8 cellular contexts compared by ENCODE assay signal in the genomic region with DNA sequence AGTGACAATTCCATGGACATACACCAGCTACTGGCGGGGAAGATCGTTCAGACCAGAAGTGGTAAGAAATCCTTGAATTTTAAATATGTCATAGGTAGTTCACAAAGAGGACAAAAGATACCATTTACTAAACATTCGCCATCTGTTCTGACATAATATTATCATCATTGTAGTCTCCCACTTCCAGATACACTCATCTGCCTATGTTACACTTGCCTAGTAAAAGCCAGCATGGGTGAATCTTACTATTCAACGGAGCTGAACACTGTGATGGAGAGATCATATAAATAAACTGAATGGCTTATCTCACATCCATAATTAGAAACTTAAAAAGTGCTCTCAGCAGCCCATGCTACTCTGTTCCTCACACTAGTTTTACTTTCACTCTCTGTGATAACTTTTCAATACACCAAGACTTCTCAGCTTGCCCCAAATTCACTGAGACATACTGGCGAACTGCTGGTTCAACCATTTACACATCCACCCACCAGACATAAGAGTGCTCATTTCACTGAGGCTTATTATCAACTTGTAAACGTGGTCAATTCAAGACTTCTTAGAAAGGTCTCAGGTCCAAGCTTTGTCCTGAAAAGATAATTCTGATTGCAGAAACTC. TPM values are rescaled to one million over a fixed set of nuclear protein-coding genes. Genes with fewer than 3 reads are reported as not detected.
A peak's percentile ranks its signal among the peaks of the same experiment; 100 is the strongest.
DNase-seq lines count a peak whose midpoint lies in the region; ATAC-seq and TF ChIP-seq lines count a peak whose summit lies in the region.

No MANE protein-coding gene starts in this region.

- H3K14ac ChIP-seq in trophoblast cell (ENCODE audit: low read length) = peak overlapping the region; percentile 68

- peak overlapping the region; percentile 77 for H4K91ac ChIP-seq in trophoblast cell (ENCODE audit: low read depth, low read length)

- no peak for TF ChIP-seq CTCF in AG09309 (IDR thresholded peaks at IDR 0.05; ENCODE audit: control insufficient read depth, insufficient read depth, low read depth, low read length, missing control alignments)
- TF ChIP-seq CTCF in fibroblast of mammary gland (conservative IDR thresholded peaks at IDR 0.05; ENCODE audit: control insufficient read depth, insufficient read depth, low read depth, low read length) = no peak

- ATAC-seq in GM18907 (IDR thresholded peaks at IDR 0.05; ENCODE audit: unreplicated experiment) (peak; percentile 67), HG03066 (IDR thresholded peaks at IDR 0.05; ENCODE audit: low read depth, unreplicated experiment) (peak; percentile 52)

- H2BK120ac ChIP-seq in trophoblast cell (ENCODE audit: insufficient read depth, low read length, poor library complexity) = peak overlapping the region; percentile 25

- no peak overlapping the region for H3K4ac ChIP-seq in trophoblast cell (ENCODE audit: low read depth, low read length)

- peaks cover 7% of the 10 kb centered on the region; the same call in 1 of the 2 replicates for H3K4me1 ChIP-seq in SJSA1 (replicated peaks)
- H3K4me1 ChIP-seq in trophoblast cell (ENCODE audit: control insufficient read depth in 1 of 2, insufficient read depth in 2 of 2, low read length in 2 of 2) = peaks cover 1 to 2% of the 10 kb centered on the region in 2 experiments

- no peak overlapping the region for H2AK5ac ChIP-seq in trophoblast cell (ENCODE audit: low read length)

- DNase-seq in AG09309 (ENCODE audit: low read depth) (peak; percentile 23), SJSA1 (ENCODE audit: low read depth in 1 of 2, low spot score in 2 of 2) (no peak), fibroblast of mammary gland (ENCODE audit: low read depth) (no peak), trophoblast cell (peak in 1 of 2 donors; percentile 2), NCI-H774 (lab: John Stamatoyannopoulos, UW) (no peak)
- no peak for DNase-seq in activated CD4-positive, alpha-beta T cell treated with anti-CD3 and anti-CD28 coated beads for 1 hour

- H4K12ac ChIP-seq in trophoblast cell (ENCODE audit: low read depth, low read length) = no peak overlapping the region

- H3K36me3 ChIP-seq in SJSA1 (peaks cover 16% of the 10 kb centered on the region), trophoblast cell (ENCODE audit: control insufficient read depth in 1 of 2, insufficient read depth in 2 of 2, low read length in 2 of 2) (no peaks in the 10 kb centered on the region)

- peaks cover 9% of the 10 kb centered on the region for H3K79me2 ChIP-seq in trophoblast cell (ENCODE audit: control insufficient read depth, insufficient read depth, low read length, poor library complexity)

- no peak overlapping the region for H3K18ac ChIP-seq in trophoblast cell (ENCODE audit: low read length)

- H3K9me3 ChIP-seq in SJSA1 (replicated peaks) (no peaks in the 10 kb centered on the region), trophoblast cell (ENCODE audit: insufficient read depth, low read depth, low read length) (no peaks in the 10 kb centered on the region)

- H2AFZ ChIP-seq in trophoblast cell (ENCODE audit: insufficient read depth, low read length, poor library complexity) = peak overlapping the region; percentile 23

- WGBS in trophoblast cell (ENCODE audit: extremely low coverage, insufficient coverage, insufficient read length) = no CpG with 5 or more reads among the region's 6 CpGs

- H3K23ac ChIP-seq in trophoblast cell (ENCODE audit: low read length) = no peak overlapping the region

- peak overlapping the region; percentile 92 for H3K4me3 ChIP-seq in AG09309 (ENCODE audit: control insufficient read depth, low read depth, low read length)
- peak overlapping the region; percentile 85 for H3K4me3 ChIP-seq in SJSA1
- H3K4me3 ChIP-seq in fibroblast of mammary gland (ENCODE audit: control insufficient read depth, low read depth, low read length) = peak overlapping the region; percentile 94
- no peak overlapping the region for H3K4me3 ChIP-seq in trophoblast cell (ENCODE audit: low read depth, low read length)

- H2BK12ac ChIP-seq in trophoblast cell (ENCODE audit: low read length) = no peak overlapping the region

- H4K8ac ChIP-seq in trophoblast cell (ENCODE audit: low read depth, low read length) = peak overlapping the region; percentile 59

- peak overlapping the region; percentile 62 for H3K4me2 ChIP-seq in trophoblast cell (ENCODE audit: low read length)

- H3K27ac ChIP-seq in SJSA1 (peak overlapping the region; percentile 95), trophoblast cell (ENCODE audit: low read depth, low read length) (peak overlapping the region; percentile 40)

- H3K79me1 ChIP-seq in trophoblast cell (ENCODE audit: low read length) = peaks cover 5% of the 10 kb centered on the region

- H2BK5ac ChIP-seq in trophoblast cell (ENCODE audit: low read depth, low read length, poor library complexity) = peak overlapping the region; percentile 37

- H3K27me3 ChIP-seq in SJSA1 (replicated peaks) (no peaks in the 10 kb centered on the region), trophoblast cell (ENCODE audit: insufficient read depth, low read length) (no peaks in the 10 kb centered on the region)

- H3K9ac ChIP-seq in trophoblast cell (ENCODE audit: low read length) = peak overlapping the region; percentile 67

RNA-seq across cellular contexts. Expression of gene PRRC2C, which starts 0.5 kb away (rescaled TPM):
- total RNA-seq in SJSA1 (2014; rRNA removed; shearing (Covaris generic)) = 37.4 and 67.3 TPM in 2 replicates
- polyA plus RNA-seq in trophoblast cell (2013) = 169 and 179 TPM in 2 replicates
